Comparison of ENCODE assay signal across 13 cellular contexts in the genomic region with DNA sequence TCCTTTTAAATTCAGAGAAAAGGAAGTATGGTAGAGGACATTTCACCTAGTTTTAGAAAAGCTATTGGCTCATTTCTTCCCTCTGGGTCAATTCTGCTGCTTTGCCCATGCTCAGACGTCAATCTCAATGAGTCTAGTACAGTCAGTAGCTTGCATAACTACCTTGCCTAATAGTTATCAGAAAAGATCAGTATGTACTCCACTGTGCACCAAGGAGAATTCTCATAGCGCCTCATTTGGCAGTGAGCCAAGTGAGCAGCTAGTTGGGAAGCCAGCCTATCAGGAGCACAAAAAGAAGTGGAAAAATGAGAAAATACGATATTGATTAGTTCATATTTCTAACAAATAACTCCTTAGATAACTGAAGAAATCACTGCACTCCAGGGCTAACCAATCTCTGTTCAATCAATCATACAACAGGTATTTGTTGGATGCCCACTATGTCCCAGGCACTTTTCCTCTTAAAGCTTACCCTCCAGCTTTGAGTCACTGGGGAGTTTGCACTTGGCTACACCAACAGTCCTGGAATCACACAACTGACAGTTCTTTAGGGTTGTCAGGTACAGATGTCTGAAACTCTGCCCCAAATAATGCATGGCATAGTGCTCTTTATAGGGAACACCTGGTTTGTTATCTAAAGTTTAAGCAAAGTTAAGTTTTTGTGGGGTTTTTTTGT. TPM values are rescaled to one million over a fixed set of nuclear protein-coding genes. Genes with fewer than 3 reads are reported as not detected.
DNase-seq lines count a peak whose midpoint lies in the region; ATAC-seq and TF ChIP-seq lines count a peak whose summit lies in the region.
"Had no signal": no experiment of that assay in that cellular context is flagged by ENCODE, and none has a peak within 500 bp of the region (broad histone marks: within the 10 kb centered on the region; RNA-seq: fewer than 3 reads in every experiment).

No MANE protein-coding gene starts in this region.

- no peak overlapping the region for H3K4me3 Mint-ChIP-seq in immature natural killer cell
- H3K4me3 Mint-ChIP-seq: natural killer cell had no signal

- H3K27me3 ChIP-seq in tibial nerve = no peaks in the 10 kb centered on the region

- peak; percentile 82 to 93 for TF ChIP-seq EP300 in tibial nerve (IDR thresholded peaks at IDR 0.05)

- 41 to 52% methylated on average over 3 of the region's 3 CpGs for WGBS in tibial nerve, 2 donors

- peak; percentile 31; the same call in 1 of the 3 replicates for ATAC-seq in SK-N-SH treated with all-trans-retinoic acid at 6 μM for 48 hours
- peak; percentile 90 to 91 for ATAC-seq in left cardiac atrium
- ATAC-seq: natural killer cell had no signal

- no peaks in the 10 kb centered on the region for H3K36me3 ChIP-seq in tibial nerve

- H3K36me3 Mint-ChIP-seq in immature natural killer cell = no peaks in the 10 kb centered on the region
- H3K36me3 Mint-ChIP-seq: natural killer cell had no signal

- no peaks in the 10 kb centered on the region for H3K9me3 ChIP-seq in tibial nerve

- H3K27ac ChIP-seq in tibial nerve = peak overlapping the region in 1 of 4 donors; percentile 61
- H3K27ac ChIP-seq: VCaP had no signal

- H3K27me3 Mint-ChIP-seq in immature natural killer cell (ENCODE audit: low read depth in 3 of 3) = peaks cover 0 to 2% (median 0%) of the 10 kb centered on the region in 3 donors

- H3K4me1 ChIP-seq in tibial nerve = peaks cover 0 to 24% (median 0%) of the 10 kb centered on the region in 4 donors

- DNase-seq in SIG-M5 treated with dmso at 0.1 percent for 504 hours (lab: John Stamatoyannopoulos, UW; ENCODE audit: unreplicated experiment) (peak; percentile 18), SIG-M5 (lab: John Stamatoyannopoulos, UW) (no peak), left cardiac atrium (peak; percentile 54), tibial nerve (ENCODE audit: low spot score in 2 of 2) (peak; percentile 69 to 75), immature natural killer cell (no peak), SKM-1 (lab: John Stamatoyannopoulos, UW; ENCODE audit: unreplicated experiment) (no peak)
- no peak for DNase-seq in central memory CD4-positive, alpha-beta T cell
- DNase-seq: aorta, natural killer cell, NCI-H2081 had no signal

- no peak for TF ChIP-seq POLR2A in tibial nerve (IDR thresholded peaks at IDR 0.05)

- no peak overlapping the region for H3K4me3 ChIP-seq in tibial nerve
- H3K4me3 ChIP-seq: smooth muscle cell had no signal

- no peak for TF ChIP-seq CTCF in tibial nerve (IDR thresholded peaks at IDR 0.05)

- H3K27ac Mint-ChIP-seq in immature natural killer cell = no peak overlapping the region
- H3K27ac Mint-ChIP-seq: natural killer cell had no signal

- no peaks in the 10 kb centered on the region for H3K9me3 Mint-ChIP-seq in immature natural killer cell
- H3K9me3 Mint-ChIP-seq: natural killer cell had no signal

- H3K4me1 Mint-ChIP-seq in immature natural killer cell = peaks cover 1 to 6% of the 10 kb centered on the region in 2 donors

- intact Hi-C loops in left cardiac atrium (cut with DNase I) = no loop called here

TF ChIP-seq in SK-N-SH treated with all-trans-retinoic acid at 6 μM for 48 hours, 23 proteins besides CTCF, POLR2A, EP300 and RAD21:
- TF ChIP-seq CSDC2 (CRISPR knock-in tag; IDR thresholded peaks at IDR 0.05) = no peak
- no peak for TF ChIP-seq ARNTL (CRISPR knock-in tag; IDR thresholded peaks at IDR 0.05; ENCODE audit: borderline replicate concordance, low read depth)
- TF ChIP-seq PATZ1 (CRISPR knock-in tag; IDR thresholded peaks at IDR 0.05; ENCODE audit: borderline replicate concordance) = no peak
- TF ChIP-seq, protein P1, sequence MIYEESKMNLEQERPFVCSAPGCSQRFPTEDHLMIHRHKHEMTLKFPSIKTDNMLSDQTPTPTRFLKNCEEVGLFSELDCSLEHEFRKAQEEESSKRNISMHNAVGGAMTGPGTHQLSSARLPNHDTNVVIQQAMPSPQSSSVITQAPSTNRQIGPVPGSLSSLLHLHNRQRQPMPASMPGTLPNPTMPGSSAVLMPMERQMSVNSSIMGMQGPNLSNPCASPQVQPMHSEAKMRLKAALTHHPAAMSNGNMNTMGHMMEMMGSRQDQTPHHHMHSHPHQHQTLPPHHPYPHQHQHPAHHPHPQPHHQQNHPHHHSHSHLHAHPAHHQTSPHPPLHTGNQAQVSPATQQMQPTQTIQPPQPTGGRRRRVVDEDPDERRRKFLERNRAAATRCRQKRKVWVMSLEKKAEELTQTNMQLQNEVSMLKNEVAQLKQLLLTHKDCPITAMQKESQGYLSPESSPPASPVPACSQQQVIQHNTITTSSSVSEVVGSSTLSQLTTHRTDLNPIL (CRISPR knock-in tag; IDR thresholded peaks at IDR 0.05; ENCODE audit: low read depth) = no peak
- no peak for TF ChIP-seq PPARA (CRISPR knock-in tag; IDR thresholded peaks at IDR 0.05; ENCODE audit: borderline replicate concordance)
- TF ChIP-seq SNAI2 (CRISPR knock-in tag; IDR thresholded peaks at IDR 0.05) = no peak

RNA-seq across cellular contexts. Expression of gene PRDX6, which starts 50.2 kb away (rescaled TPM):
- total RNA-seq in left cardiac atrium (100 to 1,000 TPM; 551 to 783 TPM), tibial nerve (100 to 1,000 TPM; 285 to 478 (median 439) TPM)
- polyA plus RNA-seq in immature natural killer cell = 100 to 1,000 TPM; 104 to 138 (median 108) TPM

Comparison
In these comparisons a context has a peak if more than half of its experiments do, and no peak if none do; other contexts are left out.
1. DNase-seq: peak in SIG-M5 treated with dmso at 0.1 percent for 504 hours (single experiment), left cardiac atrium (single experiment) and tibial nerve (2 of 2); none in SIG-M5 (single experiment), immature natural killer cell (0 of 3), central memory CD4-positive, alpha-beta T cell (single experiment) and SKM-1 (single experiment).